In genomic region chr10:98107644-98108430, GRCh38 we compare ENCODE assay signal across 8 cellular contexts.
"Had no signal": no experiment of that assay in that cellular context is flagged by ENCODE, and none has a peak within 500 bp of the region (broad histone marks: within the 10 kb centered on the region; RNA-seq: fewer than 3 reads in every experiment).

No MANE protein-coding gene starts in this region.

- H3K9me3 ChIP-seq: heart left ventricle, spleen, thoracic aorta had no signal

- H3K4me1 ChIP-seq: heart left ventricle, spleen had no signal

- H3K4me3 ChIP-seq: heart left ventricle, spleen, thoracic aorta had no signal

- H3K36me3 ChIP-seq: heart left ventricle, spleen, thoracic aorta had no signal

- H3K27ac ChIP-seq: epithelial cell of prostate, heart left ventricle, spleen, thoracic aorta had no signal

- DNase-seq: activated naive CD4-positive, alpha-beta T cell treated with anti-CD3 and anti-CD28 coated beads, Interleukin-2, amount 50 U/mL, for 16 hours; dermis blood vessel endothelial cell; effector memory CD8-positive, alpha-beta T cell; heart left ventricle; spleen; T-helper 2 cell had no signal
